Comparison of ENCODE assay signal across 8 cellular contexts in genomic region chr5:82278711-82279370, GRCh38. TPM values are rescaled to one million over a fixed set of nuclear protein-coding genes. Genes with fewer than 3 reads are reported as not detected.
DNase-seq lines count a peak whose midpoint lies in the region; ATAC-seq and TF ChIP-seq lines count a peak whose summit lies in the region.

No MANE protein-coding gene starts in this region.

- H3K4me3 ChIP-seq in DOHH2 (ENCODE audit: low read length) (peak overlapping the region; percentile 92), SK-N-MC (peak overlapping the region; percentile 97), fibroblast of lung (replicated peaks in 1 of 4; ENCODE audit: control extremely low read depth in 1 of 4, insufficient read depth in 1 of 4, low read depth in 3 of 4, low read length in 4 of 4) (peak overlapping the region; percentile 83 to 97 (median 94)), prostate gland (peak overlapping the region; percentile 58 to 87)

- no peak for ATAC-seq in GM19395 (IDR thresholded peaks at IDR 0.05; ENCODE audit: unreplicated experiment)

- H3K36me3 ChIP-seq in DOHH2 (ENCODE audit: control insufficient read depth, low read length), result peaks cover 43% of the 10 kb centered on the region
- peaks cover 40% of the 10 kb centered on the region for H3K36me3 ChIP-seq in SK-N-MC (ENCODE audit: insufficient read depth, low read length)
- peaks cover 12% of the 10 kb centered on the region for H3K36me3 ChIP-seq in fibroblast of lung (ENCODE audit: control insufficient read depth, insufficient read depth, low read length)
- H3K36me3 ChIP-seq in prostate gland, result peaks cover 5 to 9% of the 10 kb centered on the region in 2 donors

- no peaks in the 10 kb centered on the region for H3K9me2 ChIP-seq in DOHH2 (replicated peaks; ENCODE audit: control insufficient read depth, low read length)

- peak overlapping the region; percentile 32 for H2AFZ ChIP-seq in fibroblast of lung (ENCODE audit: low read length)

- WGBS in prostate gland, result 31% methylated on average over 19 of the region's 19 CpGs

- no peak for TF ChIP-seq POLR2A in prostate gland (IDR thresholded peaks at IDR 0.05)

- peaks cover 40% of the 10 kb centered on the region for H3F3A ChIP-seq in DOHH2 (ENCODE audit: control insufficient read depth, insufficient read depth)

- H3K79me2 ChIP-seq in DOHH2 (ENCODE audit: control insufficient read depth, low read length) (peaks cover 67% of the 10 kb centered on the region), fibroblast of lung (ENCODE audit: control insufficient read depth, insufficient read depth, low read length) (peaks cover 20% of the 10 kb centered on the region)

- no peaks in the 10 kb centered on the region for H3K9me3 ChIP-seq in DOHH2 (ENCODE audit: control insufficient read depth, insufficient read depth, low read length)
- no peaks in the 10 kb centered on the region for H3K9me3 ChIP-seq in SK-N-MC (ENCODE audit: low read depth, low read length)
- no peaks in the 10 kb centered on the region for H3K9me3 ChIP-seq in fibroblast of lung (ENCODE audit: control insufficient read depth, insufficient read depth, low read depth, low read length)
- no peaks in the 10 kb centered on the region for H3K9me3 ChIP-seq in prostate gland

- intact Hi-C loops in prostate gland (cut with DNase I), result no loop called here

- H3K9ac ChIP-seq in SK-N-MC (ENCODE audit: insufficient read length) (peak overlapping the region; percentile 100), fibroblast of lung (ENCODE audit: insufficient read depth, low read length) (peak overlapping the region; percentile 92)

- H3K4me1 ChIP-seq in DOHH2 (ENCODE audit: control insufficient read depth, low read length) (peaks cover 62% of the 10 kb centered on the region), fibroblast of lung (ENCODE audit: control insufficient read depth, extremely low read depth, insufficient read depth, low read length) (no peaks in the 10 kb centered on the region), prostate gland (replicated peaks) (no peaks in the 10 kb centered on the region)

- H3K27me3 ChIP-seq in DOHH2 (ENCODE audit: control insufficient read depth, low read length) (no peaks in the 10 kb centered on the region), fibroblast of lung (ENCODE audit: control insufficient read depth, insufficient read depth, low read length) (no peaks in the 10 kb centered on the region), prostate gland (replicated peaks; ENCODE audit: insufficient read depth) (no peaks in the 10 kb centered on the region)

- H3K27ac ChIP-seq in DOHH2 (ENCODE audit: low read depth, low read length), result peak overlapping the region; percentile 67
- peak overlapping the region; percentile 97 for H3K27ac ChIP-seq in SK-N-MC
- peak overlapping the region; percentile 89 for H3K27ac ChIP-seq in fibroblast of lung (ENCODE audit: insufficient read depth, low read length)
- H3K27ac ChIP-seq in prostate gland, result peak overlapping the region; percentile 74 to 81

- H3K4me2 ChIP-seq in DOHH2 (ENCODE audit: low read length) (peak overlapping the region; percentile 64), fibroblast of lung (ENCODE audit: extremely low read depth, insufficient read depth, low read length) (peak overlapping the region; percentile 83)

- no peak for TF ChIP-seq CTCF in DOHH2 (IDR thresholded peaks at IDR 0.05; ENCODE audit: low read depth, low read length, poor library complexity, severe bottlenecking)
- no peak for TF ChIP-seq CTCF in fibroblast of lung (conservative IDR thresholded peaks at IDR 0.05 in 1 of 2, IDR thresholded peaks at IDR 0.05 in 1 of 2; ENCODE audit: low read depth in 1 of 2, low read length in 2 of 2)
- no peak for TF ChIP-seq CTCF in prostate gland (IDR thresholded peaks at IDR 0.05)

- no peak for DNase-seq in SK-N-MC (ENCODE audit: low read depth, low spot score)
- no peak for DNase-seq in fibroblast of lung (ENCODE audit: low read depth in 2 of 2)
- no peak for DNase-seq in prostate gland (ENCODE audit: low spot score)
- DNase-seq in NCI-H446 treated with DMSO at 0.1 percent for 48 hours (lab: John Stamatoyannopoulos, UW), result no peak
- no peak for DNase-seq in AG08396 (ENCODE audit: low spot score)
- DNase-seq in NCI-H526 (lab: John Stamatoyannopoulos, UW), result no peak

- 0 out of 2 replicates have a peak, but pooled peaks cover 4% of the 10 kb centered on the region for H4K20me1 ChIP-seq in DOHH2 (ENCODE audit: control insufficient read depth, insufficient read depth, low read depth, low read length)
- H4K20me1 ChIP-seq in fibroblast of lung (ENCODE audit: control insufficient read depth, extremely low read depth, insufficient read depth, low read length), result no peaks in the 10 kb centered on the region

RNA-seq across cellular contexts. Expression of gene RPS23, which starts 0.7 kb away (rescaled TPM):
- total RNA-seq in fibroblast of lung, result 2,712 and 5,838 TPM in 2 replicates
- polyA plus RNA-seq in fibroblast of lung, result 6,619 and 7,387 TPM in 2 replicates
- 3,368 and 3,934 TPM in 2 replicates for polyA plus RNA-seq in fibroblast of lung (2012)
- polyA minus RNA-seq in fibroblast of lung (ENCODE audit: low replicate concordance), result 44.4 and 58.9 TPM in 2 replicates
- 1,000 to 10,000 TPM; 1,357 to 2,937 TPM for total RNA-seq in prostate gland
